Comparison of ENCODE assay signal across 1 cellular context in genomic region chr20:47336013-47336754, GRCh38.
TF ChIP-seq lines count a peak whose summit lies in the region.

No MANE protein-coding gene starts in this region.

TF ChIP-seq in WTC11, 78 proteins besides CTCF, POLR2A, EP300 and RAD21 (continued from another document):
- TF ChIP-seq, protein P1, sequence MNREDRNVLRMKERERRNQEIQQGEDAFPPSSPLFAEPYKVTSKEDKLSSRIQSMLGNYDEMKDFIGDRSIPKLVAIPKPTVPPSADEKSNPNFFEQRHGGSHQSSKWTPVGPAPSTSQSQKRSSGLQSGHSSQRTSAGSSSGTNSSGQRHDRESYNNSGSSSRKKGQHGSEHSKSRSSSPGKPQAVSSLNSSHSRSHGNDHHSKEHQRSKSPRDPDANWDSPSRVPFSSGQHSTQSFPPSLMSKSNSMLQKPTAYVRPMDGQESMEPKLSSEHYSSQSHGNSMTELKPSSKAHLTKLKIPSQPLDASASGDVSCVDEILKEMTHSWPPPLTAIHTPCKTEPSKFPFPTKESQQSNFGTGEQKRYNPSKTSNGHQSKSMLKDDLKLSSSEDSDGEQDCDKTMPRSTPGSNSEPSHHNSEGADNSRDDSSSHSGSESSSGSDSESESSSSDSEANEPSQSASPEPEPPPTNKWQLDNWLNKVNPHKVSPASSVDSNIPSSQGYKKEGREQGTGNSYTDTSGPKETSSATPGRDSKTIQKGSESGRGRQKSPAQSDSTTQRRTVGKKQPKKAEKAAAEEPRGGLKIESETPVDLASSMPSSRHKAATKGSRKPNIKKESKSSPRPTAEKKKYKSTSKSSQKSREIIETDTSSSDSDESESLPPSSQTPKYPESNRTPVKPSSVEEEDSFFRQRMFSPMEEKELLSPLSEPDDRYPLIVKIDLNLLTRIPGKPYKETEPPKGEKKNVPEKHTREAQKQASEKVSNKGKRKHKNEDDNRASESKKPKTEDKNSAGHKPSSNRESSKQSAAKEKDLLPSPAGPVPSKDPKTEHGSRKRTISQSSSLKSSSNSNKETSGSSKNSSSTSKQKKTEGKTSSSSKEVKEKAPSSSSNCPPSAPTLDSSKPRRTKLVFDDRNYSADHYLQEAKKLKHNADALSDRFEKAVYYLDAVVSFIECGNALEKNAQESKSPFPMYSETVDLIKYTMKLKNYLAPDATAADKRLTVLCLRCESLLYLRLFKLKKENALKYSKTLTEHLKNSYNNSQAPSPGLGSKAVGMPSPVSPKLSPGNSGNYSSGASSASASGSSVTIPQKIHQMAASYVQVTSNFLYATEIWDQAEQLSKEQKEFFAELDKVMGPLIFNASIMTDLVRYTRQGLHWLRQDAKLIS (CRISPR knock-in tag; IDR thresholded peaks at IDR 0.05; ENCODE audit: borderline replicate concordance), result no peak
- TF ChIP-seq CREM (CRISPR knock-in tag; IDR thresholded peaks at IDR 0.05) (no peak), IRF2 (CRISPR knock-in tag; IDR thresholded peaks at IDR 0.05; ENCODE audit: borderline replicate concordance, low read depth) (no peak), E2F1 (CRISPR knock-in tag; IDR thresholded peaks at IDR 0.05) (no peak)
TF ChIP-seq in WTC11: peak in this region for 0.
